ENCODE assay signal across 18 cellular contexts in genomic region chr10:60141916-60142559, GRCh38.
DNase-seq lines count a peak whose midpoint lies in the region; ATAC-seq and TF ChIP-seq lines count a peak whose summit lies in the region.
"Had no signal": no experiment of that assay in that cellular context is flagged by ENCODE, and none has a peak within 500 bp of the region (broad histone marks: within the 10 kb centered on the region; RNA-seq: fewer than 3 reads in every experiment).

No MANE protein-coding gene starts in this region.

- no peak overlapping the region for H2AK5ac ChIP-seq in IMR-90 (ENCODE audit: low read depth, low read length)

- peaks cover 4% of the 10 kb centered on the region for H3K9me3 Mint-ChIP-seq in osteocyte (ENCODE audit: unreplicated experiment)
- H3K9me3 Mint-ChIP-seq in endothelial cell (ENCODE audit: unreplicated experiment): no peaks in the 10 kb centered on the region
- H3K9me3 Mint-ChIP-seq: activated naive CD8-positive, alpha-beta T cell treated with anti-CD3 and anti-CD28 coated beads, Interleukin-2, amount 10 ng/mL, durations not matched to agents 7 days and 5 days had no signal

- no CpG with 5 or more reads among the region's 7 CpGs for WGBS in IMR-90 (ENCODE audit: extremely low coverage in 2 of 2, insufficient read length in 1 of 2), 2 experiments

- H3K27me3 Mint-ChIP-seq in osteocyte (ENCODE audit: unreplicated experiment): no peaks in the 10 kb centered on the region
- H3K27me3 Mint-ChIP-seq in endothelial cell (ENCODE audit: unreplicated experiment): peaks cover 1% of the 10 kb centered on the region

- no peaks in the 10 kb centered on the region; the same call in 1 of the 2 replicates for H3K27me3 ChIP-seq in IMR-90 (ENCODE audit: control insufficient read depth, insufficient read depth, low read length)
- H3K27me3 ChIP-seq in brain microvascular endothelial cell (replicated peaks): no peaks in the 10 kb centered on the region
- H3K27me3 ChIP-seq in subcutaneous abdominal adipose tissue (ENCODE audit: control insufficient read depth in 5 of 5, insufficient read depth in 4 of 5, low read length in 5 of 5): no peaks in the 10 kb centered on the region
- H3K27me3 ChIP-seq: BE2C, tibial artery had no signal

- TF ChIP-seq CTCF in IMR-90 (conservative IDR thresholded peaks at IDR 0.05; ENCODE audit: low read depth, low read length) (no peak), brain microvascular endothelial cell (IDR thresholded peaks at IDR 0.05; ENCODE audit: low read depth, low read length, missing control alignments) (peak; percentile 13), osteocyte (IDR thresholded peaks at IDR 0.05) (no peak), endothelial cell (IDR thresholded peaks at IDR 0.05; ENCODE audit: unreplicated experiment) (no peak)

- intact Hi-C loops in IMR-90 (cut with micrococcal nuclease) (no loop called here), left colon (cut with DNase I, micrococcal nuclease) (no loop called here)

- H2BK5ac ChIP-seq in IMR-90 (ENCODE audit: low read depth, low read length, poor library complexity, severe bottlenecking): no peak overlapping the region

- no peak overlapping the region for H2BK15ac ChIP-seq in IMR-90 (ENCODE audit: low read depth, low read length)

- no peak overlapping the region for H4K91ac ChIP-seq in IMR-90 (ENCODE audit: insufficient read depth, low read depth, low read length)

- no peak for ATAC-seq in IMR-90 (ENCODE audit: low read depth)
- peak; percentile 17 for ATAC-seq in left colon
- no peak for ATAC-seq in HG03159 (IDR thresholded peaks at IDR 0.05; ENCODE audit: unreplicated experiment)
- ATAC-seq: activated CD8-positive, alpha-beta T cell treated with anti-CD3 and anti-CD28 coated beads, Interleukin-2, amount 10 ng/mL, durations not matched to agents 7 days and 5 days had no signal

- TF ChIP-seq POLR2A in IMR-90 (IDR thresholded peaks at IDR 0.05; ENCODE audit: low read depth, low read length): no peak

- no peak overlapping the region for H3K4me3 ChIP-seq in IMR-90 (ENCODE audit: insufficient read depth, low read depth, low read length)
- H3K4me3 ChIP-seq in brain microvascular endothelial cell (ENCODE audit: low read depth, low read length): no peak overlapping the region
- no peak overlapping the region for H3K4me3 ChIP-seq in subcutaneous abdominal adipose tissue (ENCODE audit: low read depth in 1 of 5, low read length in 5 of 5)
- H3K4me3 ChIP-seq: tibial artery had no signal

- H3K4me1 ChIP-seq in IMR-90 (ENCODE audit: control insufficient read depth, insufficient read depth, low read length): peaks cover 6% of the 10 kb centered on the region; the same call in 1 of the 2 replicates
- peaks cover 0 to 27% (median 24%) of the 10 kb centered on the region in 5 donors for H3K4me1 ChIP-seq in subcutaneous abdominal adipose tissue (ENCODE audit: control insufficient read depth in 5 of 5, insufficient read depth in 5 of 5, low read length in 5 of 5)
- H3K4me1 ChIP-seq: BE2C had no signal

- no peak overlapping the region for H3K18ac ChIP-seq in IMR-90 (ENCODE audit: low read depth, low read length)

- no peak overlapping the region for H3K14ac ChIP-seq in IMR-90 (replicated peaks; ENCODE audit: low read depth, low read length)

- no peak overlapping the region for H2AK9ac ChIP-seq in IMR-90 (replicated peaks; ENCODE audit: low read depth, low read length, poor library complexity)

- H3K27ac Mint-ChIP-seq in osteocyte (ENCODE audit: unreplicated experiment): no peak overlapping the region
- H3K27ac Mint-ChIP-seq in endothelial cell (ENCODE audit: unreplicated experiment): no peak overlapping the region
- H3K27ac Mint-ChIP-seq: activated CD8-positive, alpha-beta T cell treated with anti-CD3 and anti-CD28 coated beads, Interleukin-2, amount 10 ng/mL, durations not matched to agents 7 days and 5 days; activated naive CD8-positive, alpha-beta T cell treated with anti-CD3 and anti-CD28 coated beads, Interleukin-2, amount 10 ng/mL, durations not matched to agents 7 days and 5 days had no signal

- no peak overlapping the region for H2BK20ac ChIP-seq in IMR-90 (ENCODE audit: low read depth, low read length)

- no peak overlapping the region for H3K4ac ChIP-seq in IMR-90 (ENCODE audit: low read depth, low read length)

- DNase-seq in IMR-90 (no peak), brain microvascular endothelial cell (no peak), left colon (no peak), osteocyte (ENCODE audit: extremely low spot score, unreplicated experiment) (no peak), endothelial cell (ENCODE audit: low spot score) (no peak)
- DNase-seq: activated CD8-positive, alpha-beta T cell treated with anti-CD3 and anti-CD28 coated beads, Interleukin-2, amount 10 ng/mL, durations not matched to agents 7 days and 5 days; activated naive CD8-positive, alpha-beta T cell treated with anti-CD3 and anti-CD28 coated beads, Interleukin-2, amount 10 ng/mL, durations not matched to agents 7 days and 5 days; BE2C; GDM1; kidney glomerular epithelial cell; midbrain; NCI-H1092; NCI-H748 treated with DMSO at 0.1 percent for 48 hours; nucleus accumbens; tibial artery had no signal

- no peak overlapping the region for H2BK120ac ChIP-seq in IMR-90 (ENCODE audit: low read depth, low read length)

- no peaks in the 10 kb centered on the region for H3K36me3 Mint-ChIP-seq in osteocyte (ENCODE audit: unreplicated experiment)
- H3K36me3 Mint-ChIP-seq in endothelial cell (ENCODE audit: low read depth, unreplicated experiment): no peaks in the 10 kb centered on the region
- H3K36me3 Mint-ChIP-seq: activated naive CD8-positive, alpha-beta T cell treated with anti-CD3 and anti-CD28 coated beads, Interleukin-2, amount 10 ng/mL, durations not matched to agents 7 days and 5 days had no signal

- H3K36me3 ChIP-seq in IMR-90 (ENCODE audit: control insufficient read depth, insufficient read depth, low read length) (no peaks in the 10 kb centered on the region), brain microvascular endothelial cell (replicated peaks) (no peaks in the 10 kb centered on the region), subcutaneous abdominal adipose tissue (ENCODE audit: control insufficient read depth in 5 of 5, insufficient read depth in 5 of 5, low read length in 5 of 5) (no peaks in the 10 kb centered on the region)
- H3K36me3 ChIP-seq: BE2C, tibial artery had no signal

- H3K27ac ChIP-seq in IMR-90 (ENCODE audit: insufficient read depth, low read length): no peak overlapping the region
- H3K27ac ChIP-seq in brain microvascular endothelial cell: no peak overlapping the region
- H3K27ac ChIP-seq in subcutaneous abdominal adipose tissue (ENCODE audit: low read depth, low read length): peak overlapping the region; percentile 81
- H3K27ac ChIP-seq: VCaP had no signal

- in situ Hi-C loops in IMR-90 (cut with MboI; ENCODE audit: low sequenced_read_pairs) (no loop called here), brain microvascular endothelial cell (cut with HindIII; ENCODE audit: low pct_ligation_motif_present, low sequenced_read_pairs) (no loop called here)

- H3K79me1 ChIP-seq in IMR-90 (ENCODE audit: low read depth in 1 of 2, low read length in 2 of 2): no peaks in the 10 kb centered on the region

- no peak overlapping the region for H2AFZ ChIP-seq in IMR-90 (replicated peaks; ENCODE audit: low read length, poor library complexity)

- dilution Hi-C loops in IMR-90 (cut with HindIII; ENCODE audit: low sequenced_read_pairs, unreplicated experiment): no loop called here

- CTCF ChIA-PET in IMR-90 (lab: Yijun Ruan, JAX): no interaction called here

- H3K4me2 ChIP-seq in IMR-90 (ENCODE audit: low read depth, low read length): no peak overlapping the region

- H3K56ac ChIP-seq in IMR-90 (ENCODE audit: extremely low read depth, insufficient read depth, low read length): no peak overlapping the region

- H3K4me1 Mint-ChIP-seq in osteocyte (ENCODE audit: unreplicated experiment): peaks cover 3% of the 10 kb centered on the region
- H3K4me1 Mint-ChIP-seq in endothelial cell (ENCODE audit: unreplicated experiment): peaks cover 3% of the 10 kb centered on the region
- H3K4me1 Mint-ChIP-seq: activated naive CD8-positive, alpha-beta T cell treated with anti-CD3 and anti-CD28 coated beads, Interleukin-2, amount 10 ng/mL, durations not matched to agents 7 days and 5 days had no signal

- H3K9ac ChIP-seq in IMR-90 (ENCODE audit: low read depth, low read length) (no peak overlapping the region), subcutaneous abdominal adipose tissue (ENCODE audit: low read length in 5 of 5) (peak overlapping the region in 2 of 5 donors; percentile 16 to 64)

- POLR2A ChIA-PET in IMR-90 (lab: Charles Lee; ENCODE audit: unreplicated experiment): no interaction called here

- no peak overlapping the region for H3K23ac ChIP-seq in IMR-90 (ENCODE audit: low read depth, low read length)

- no peak overlapping the region for H4K5ac ChIP-seq in IMR-90 (ENCODE audit: low read depth, low read length)

- H3K4me3 Mint-ChIP-seq in osteocyte (ENCODE audit: unreplicated experiment) (no peak overlapping the region), endothelial cell (ENCODE audit: unreplicated experiment) (no peak overlapping the region)
- H3K4me3 Mint-ChIP-seq: activated CD8-positive, alpha-beta T cell treated with anti-CD3 and anti-CD28 coated beads, Interleukin-2, amount 10 ng/mL, durations not matched to agents 7 days and 5 days; activated naive CD8-positive, alpha-beta T cell treated with anti-CD3 and anti-CD28 coated beads, Interleukin-2, amount 10 ng/mL, durations not matched to agents 7 days and 5 days had no signal

- no peak overlapping the region for H4K8ac ChIP-seq in IMR-90 (ENCODE audit: low read depth in 2 of 2, low read length in 2 of 2)

- no peaks in the 10 kb centered on the region for H4K20me1 ChIP-seq in IMR-90 (ENCODE audit: insufficient read depth, low read length)

- no TSS peak for BruUV-seq in IMR-90 (replicated peaks; lab: Mats Ljungman, UMichigan)

- H3K9me3 ChIP-seq in IMR-90 (ENCODE audit: control insufficient read depth, insufficient read depth, low read length) (no peaks in the 10 kb centered on the region), subcutaneous abdominal adipose tissue (ENCODE audit: control insufficient read depth in 5 of 5, low read length in 5 of 5) (no peaks in the 10 kb centered on the region)
- H3K9me3 ChIP-seq: BE2C, tibial artery had no signal

- TF ChIP-seq RAD21 in IMR-90 (IDR thresholded peaks at IDR 0.05; ENCODE audit: low read length): no peak

- peaks cover 5% of the 10 kb centered on the region; the same call in 1 of the 2 replicates for H3K9me1 ChIP-seq in IMR-90 (ENCODE audit: insufficient read depth, low read length)

TF ChIP-seq in IMR-90, 13 proteins besides CTCF, POLR2A, EP300 and RAD21 (continues in another document):
- 0 out of 2 replicates have a peak, but pooled peaks have one; percentile 25 for TF ChIP-seq CEBPB (IDR thresholded peaks at IDR 0.05; ENCODE audit: low read depth, low read length)
- TF ChIP-seq MXI1 (IDR thresholded peaks at IDR 0.05; ENCODE audit: borderline replicate concordance, low read depth, low read length): no peak
- no peak for TF ChIP-seq FOS (IDR thresholded peaks at IDR 0.05; ENCODE audit: low read depth, low read length)
